Comparison of ENCODE assay signal across 8 cellular contexts in the genomic region with DNA sequence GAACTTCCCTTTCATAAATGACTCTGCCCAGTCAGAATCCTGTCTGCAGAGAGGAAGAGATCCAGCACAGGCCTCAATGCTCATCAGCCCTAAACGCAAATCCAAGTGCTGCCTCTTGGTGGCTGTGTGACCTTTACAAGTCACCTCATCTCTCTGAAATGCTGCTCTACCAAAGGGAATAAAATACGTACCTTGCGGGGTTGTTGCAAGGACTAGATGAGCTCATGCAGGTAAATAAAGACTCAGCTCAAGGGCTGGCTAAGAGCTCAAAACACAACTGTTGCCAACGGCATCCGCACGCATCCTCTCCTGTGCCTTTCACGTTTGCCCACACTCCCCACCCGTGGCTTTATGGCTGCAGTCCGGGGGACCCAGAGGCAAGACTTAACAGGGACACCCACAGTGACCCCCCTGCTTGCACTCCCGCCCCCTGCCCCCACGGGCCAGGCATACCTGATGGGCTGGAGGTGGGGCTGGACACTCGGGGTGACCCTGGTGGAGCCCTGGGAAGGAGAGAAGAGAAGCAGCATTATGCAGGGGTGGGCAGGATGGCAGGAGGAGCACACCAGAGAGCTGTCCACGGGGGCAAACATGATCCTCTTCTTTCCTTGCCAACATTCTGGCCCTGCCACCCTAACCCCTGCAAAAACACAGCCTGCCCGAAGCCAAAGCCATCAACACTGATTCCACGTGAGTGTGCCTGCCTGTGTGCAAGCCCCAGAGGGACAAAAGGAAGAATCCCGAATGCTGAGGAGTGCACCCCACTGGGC.
A peak's percentile ranks its signal among the peaks of the same experiment; 100 is the strongest.
DNase-seq lines count a peak whose midpoint lies in the region; ATAC-seq and TF ChIP-seq lines count a peak whose summit lies in the region.

No MANE protein-coding gene starts in this region.

- H3K27ac ChIP-seq in muscle layer of colon (ENCODE audit: low read depth, low read length): peak overlapping the region; percentile 59

- H3K9ac ChIP-seq in muscle layer of colon (ENCODE audit: low read length): no peak overlapping the region

- H3K4me1 ChIP-seq in muscle layer of colon (ENCODE audit: insufficient read depth, low read length): peaks cover 86% of the 10 kb centered on the region

- peak overlapping the region; percentile 54 for H3K4me3 Mint-ChIP-seq in activated T-helper 17 cell treated with anti-CD3 and anti-CD28 coated beads, Interleukin-2, amount 50 U/mL, for 72 hours

- H3K27me3 ChIP-seq in muscle layer of colon (ENCODE audit: control insufficient read depth in 1 of 2, insufficient read depth in 2 of 2, low read length in 2 of 2): no peaks in the 10 kb centered on the region

- no peaks in the 10 kb centered on the region for H3K9me3 ChIP-seq in muscle layer of colon (ENCODE audit: low read length)

- ATAC-seq in activated T-helper 17 cell treated with anti-CD3 and anti-CD28 coated beads, Interleukin-2, amount 50 U/mL, for 72 hours (replicated peaks): no peak
- ATAC-seq in GM18502 (IDR thresholded peaks at IDR 0.05; ENCODE audit: poor library complexity, unreplicated experiment) (no peak), HG03460 (IDR thresholded peaks at IDR 0.05; ENCODE audit: unreplicated experiment) (no peak)

- POLR2A ChIA-PET in AG04449 (lab: Yijun Ruan, JAX): no interaction called here

- CTCF ChIA-PET in AG04449 (lab: Yijun Ruan, JAX): interaction anchor here (0.8 to 24.8 kb wide), 28 partner anchors 10 to 133 kb away, joined by 3 to 436 read pairs (median 5); no protein-coding TSS in a partner anchor

- peak; percentile 6 for TF ChIP-seq CTCF in AG04449 (IDR thresholded peaks at IDR 0.05; ENCODE audit: insufficient read depth, low read length, missing control alignments)

- H3K9me3 Mint-ChIP-seq in activated T-helper 17 cell treated with anti-CD3 and anti-CD28 coated beads, Interleukin-2, amount 50 U/mL, for 72 hours: no peaks in the 10 kb centered on the region

- H3K4me1 Mint-ChIP-seq in activated T-helper 17 cell treated with anti-CD3 and anti-CD28 coated beads, Interleukin-2, amount 50 U/mL, for 72 hours: no peaks in the 10 kb centered on the region

- peaks cover 69% of the 10 kb centered on the region for H3K36me3 ChIP-seq in muscle layer of colon (ENCODE audit: insufficient read depth, low read length)

- peaks cover 14% of the 10 kb centered on the region for H3K27me3 Mint-ChIP-seq in activated T-helper 17 cell treated with anti-CD3 and anti-CD28 coated beads, Interleukin-2, amount 50 U/mL, for 72 hours

- H3K4me3 ChIP-seq in AG04449 (ENCODE audit: low read depth, low read length) (no peak overlapping the region), muscle layer of colon (ENCODE audit: low read depth in 1 of 2, low read length in 2 of 2) (no peak overlapping the region)

- H3K36me3 Mint-ChIP-seq in activated T-helper 17 cell treated with anti-CD3 and anti-CD28 coated beads, Interleukin-2, amount 50 U/mL, for 72 hours (ENCODE audit: low read depth): no peaks in the 10 kb centered on the region

- DNase-seq in AG04449 (ENCODE audit: low read depth, low spot score) (no peak), HuH-7 (ENCODE audit: low spot score) (peak; percentile 30), iPS-NIHi7 (ENCODE audit: extremely low spot score) (no peak), epidermal melanocyte (ENCODE audit: insufficient read length, low spot score) (no peak)

- peak overlapping the region; percentile 22 for H3K27ac Mint-ChIP-seq in activated T-helper 17 cell treated with anti-CD3 and anti-CD28 coated beads, Interleukin-2, amount 50 U/mL, for 72 hours
